1 cellular context compared by ENCODE assay signal in the genomic region with DNA sequence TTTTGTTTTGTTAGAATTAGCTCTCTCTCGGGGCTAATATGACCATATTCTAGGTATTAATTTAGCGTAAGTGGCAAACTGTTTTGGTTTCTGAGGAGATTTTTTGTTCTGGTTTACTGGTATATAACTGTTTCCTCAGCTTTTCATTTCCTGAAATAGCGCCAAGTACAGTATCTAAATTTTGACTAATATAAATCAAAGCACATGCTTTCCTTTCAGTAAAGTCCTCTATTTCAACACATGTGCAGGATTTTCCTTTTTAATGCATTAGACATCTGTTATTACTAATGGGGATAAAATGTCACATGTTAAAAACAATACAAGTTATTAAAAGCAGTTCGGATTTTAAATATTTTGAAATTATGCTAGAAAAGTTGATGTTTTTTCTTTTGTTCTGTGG.
TF ChIP-seq lines count a peak whose summit lies in the region.

No MANE protein-coding gene starts in this region.

TF ChIP-seq in GM23338, 12 proteins besides CTCF, POLR2A, EP300 and RAD21 (continued from another document):
- no peak for TF ChIP-seq ZNF462 (CRISPR knock-in tag; IDR thresholded peaks at IDR 0.05)
- no peak for TF ChIP-seq NANOG (IDR thresholded peaks at IDR 0.05; ENCODE audit: borderline replicate concordance)
- no peak for TF ChIP-seq CREB1 (CRISPR knock-in tag; IDR thresholded peaks at IDR 0.05; ENCODE audit: low read depth)
- TF ChIP-seq STAT1 (IDR thresholded peaks at IDR 0.05; ENCODE audit: unreplicated experiment), result no peak
- no peak for TF ChIP-seq ZNF331 (CRISPR knock-in tag; IDR thresholded peaks at IDR 0.05; ENCODE audit: low read depth)
